27 cellular contexts compared by ENCODE assay signal in the genomic region with DNA sequence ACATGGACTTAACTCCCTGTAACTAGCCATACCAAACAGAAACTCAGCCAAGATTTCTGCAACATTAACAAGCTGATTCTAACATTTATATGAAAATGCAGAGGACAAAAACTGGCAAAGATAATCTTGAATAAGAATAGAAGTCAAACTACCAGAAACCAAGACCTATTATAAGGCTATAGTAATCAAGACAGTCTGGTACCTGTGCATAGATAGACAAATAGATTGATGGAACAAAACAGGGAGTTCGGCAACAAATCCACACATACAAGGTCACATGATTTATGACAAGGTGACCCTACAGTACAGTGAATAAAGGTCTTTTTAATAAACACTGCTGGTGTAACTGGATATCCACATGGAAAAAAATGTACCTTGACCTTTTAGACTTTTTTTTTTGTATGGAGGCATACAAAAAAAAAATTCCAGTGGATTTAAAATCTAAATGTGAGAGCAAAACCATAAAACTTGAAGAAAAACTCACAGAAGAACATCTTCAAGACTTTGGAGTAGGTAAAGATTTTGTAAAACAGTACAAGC.
"Had no signal": no experiment of that assay in that cellular context is flagged by ENCODE, and none has a peak within 500 bp of the region (broad histone marks: within the 10 kb centered on the region; RNA-seq: fewer than 3 reads in every experiment).

No MANE protein-coding gene starts in this region.

- H3K36me3 ChIP-seq: esophagus muscularis mucosa, heart right ventricle, lower lobe of right lung, ovary, spleen, thoracic aorta, tibial nerve, upper lobe of left lung had no signal

- H3K9me3 Mint-ChIP-seq: immature natural killer cell; naive thymus-derived CD8-positive, alpha-beta T cell; stimulated activated memory B cell treated with anti-CD40 and anti-IgM and Interleukin-4, amounts not matched to agents 10 μg/mL and 1 μg/mL and 100 μg/mL, for 72 hours; stimulated activated naive CD8-positive, alpha-beta T cell treated with anti-CD3 and anti-CD28 coated beads, Interleukin-15, Interleukin-2, amounts not matched to agents 100 ng/mL and 50 ng/mL, for 24 hours had no signal

- FAIRE-seq: endothelial cell of umbilical vein, urothelium cell line had no signal

- H3K4me3 ChIP-seq: coronary artery, esophagus muscularis mucosa, heart right ventricle, lower lobe of right lung, ovary, psoas muscle, skin epidermis, spleen, thoracic aorta, tibial nerve, upper lobe of left lung had no signal

- H3K27ac Mint-ChIP-seq: immature natural killer cell; stimulated activated memory B cell treated with anti-CD40 and anti-IgM and Interleukin-4, amounts not matched to agents 10 μg/mL and 1 μg/mL and 100 μg/mL, for 72 hours; stimulated activated naive CD8-positive, alpha-beta T cell treated with anti-CD3 and anti-CD28 coated beads, Interleukin-15, Interleukin-2, amounts not matched to agents 100 ng/mL and 50 ng/mL, for 24 hours had no signal

- H3K36me3 Mint-ChIP-seq: immature natural killer cell; naive thymus-derived CD8-positive, alpha-beta T cell; stimulated activated memory B cell treated with anti-CD40 and anti-IgM and Interleukin-4, amounts not matched to agents 10 μg/mL and 1 μg/mL and 100 μg/mL, for 72 hours had no signal

- H3K27ac ChIP-seq: coronary artery, esophagus muscularis mucosa, heart right ventricle, lower lobe of right lung, ovary, psoas muscle, skin epidermis, spleen, thoracic aorta, tibial nerve, upper lobe of left lung had no signal

- H3K4me1 ChIP-seq: psoas muscle had no signal

- DNase-seq: dermis blood vessel endothelial cell; effector memory CD4-positive, alpha-beta T cell; foreskin melanocyte; glutamatergic neuron; heart right ventricle; hypothalamus; immature natural killer cell; islet precursor cell; left ventricle myocardium superior; lower lobe of right lung; naive thymus-derived CD8-positive, alpha-beta T cell; nucleus accumbens; ovary; psoas muscle; right cardiac atrium; spleen; stimulated activated CD4-positive, alpha-beta T cell treated with anti-CD3 and anti-CD28 coated beads, Interleukin-4, amount 100 ng/mL, for 4 hours; upper lobe of left lung had no signal

- H3K9me3 ChIP-seq: esophagus muscularis mucosa, heart right ventricle, lower lobe of right lung, ovary, psoas muscle, spleen, thoracic aorta, tibial nerve, upper lobe of left lung had no signal

- H3K4me3 Mint-ChIP-seq: immature natural killer cell; stimulated activated memory B cell treated with anti-CD40 and anti-IgM and Interleukin-4, amounts not matched to agents 10 μg/mL and 1 μg/mL and 100 μg/mL, for 72 hours; stimulated activated naive CD8-positive, alpha-beta T cell treated with anti-CD3 and anti-CD28 coated beads, Interleukin-15, Interleukin-2, amounts not matched to agents 100 ng/mL and 50 ng/mL, for 24 hours had no signal

- H3K27me3 ChIP-seq: esophagus muscularis mucosa, heart right ventricle, ovary, spleen, tibial nerve, upper lobe of left lung had no signal

- H3K27me3 Mint-ChIP-seq: stimulated activated memory B cell treated with anti-CD40 and anti-IgM and Interleukin-4, amounts not matched to agents 10 μg/mL and 1 μg/mL and 100 μg/mL, for 72 hours had no signal
